8 cellular contexts compared by ENCODE assay signal in genomic region chr12:57715036-57715758, GRCh38. TPM values are rescaled to one million over a fixed set of nuclear protein-coding genes. Genes with fewer than 3 reads are reported as not detected.
A peak's percentile ranks its signal among the peaks of the same experiment; 100 is the strongest.
DNase-seq lines count a peak whose midpoint lies in the region; ATAC-seq, FAIRE-seq and TF ChIP-seq lines count a peak whose summit lies in the region.
"Not testable (repeated sequence)": the region's sequence is repeated elsewhere in the genome, so short reads cannot be mapped to it uniquely, and the experiment has no call there.
"Had no signal": no experiment of that assay in that cellular context is flagged by ENCODE, and none has a peak within 500 bp of the region (broad histone marks: within the 10 kb centered on the region; RNA-seq: fewer than 3 reads in every experiment).

No MANE protein-coding gene starts in this region.

- FAIRE-seq in D721Med (lab: Jason Lieb, UNC) = peak; percentile 11

- H3K27me3 Mint-ChIP-seq in activated B cell treated with CpG ODN at 0.5 μM for 24 hours; stimulated activated naive B cell treated with anti-CD40 and anti-IgM and Interleukin-4, amounts not matched to agents 10 μg/mL and 1 μg/mL and 100 μg/mL, for 72 hours: not testable (repeated sequence)

- intact Hi-C loops in activated B cell treated with CpG ODN at 0.5 μM for 24 hours (cut with micrococcal nuclease) = not testable (repeated sequence)

- not testable (repeated sequence) for H3K27ac Mint-ChIP-seq in activated B cell treated with CpG ODN at 0.5 μM for 24 hours
- H3K27ac Mint-ChIP-seq in stimulated activated naive B cell treated with anti-CD40 and anti-IgM and Interleukin-4, amounts not matched to agents 10 μg/mL and 1 μg/mL and 100 μg/mL, for 72 hours = peak overlapping the region; percentile 59

- DNase-seq in D721Med (ENCODE audit: insufficient read length, low spot score); activated B cell treated with CpG ODN at 0.5 μM for 24 hours; stimulated activated naive B cell treated with anti-CD40 and anti-IgM and Interleukin-4, amounts not matched to agents 10 μg/mL and 1 μg/mL and 100 μg/mL, for 72 hours: not testable (repeated sequence)
- peak; percentile 46 for DNase-seq in NAMALWA (ENCODE audit: low spot score)
- peak; percentile 4 for DNase-seq in mesenteric fat pad (ENCODE audit: low spot score)

- peak overlapping the region; percentile 1 for H3K4me3 Mint-ChIP-seq in activated B cell treated with CpG ODN at 0.5 μM for 24 hours
- not testable (repeated sequence) for H3K4me3 Mint-ChIP-seq in stimulated activated naive B cell treated with anti-CD40 and anti-IgM and Interleukin-4, amounts not matched to agents 10 μg/mL and 1 μg/mL and 100 μg/mL, for 72 hours

- POLR2A ChIA-PET in activated B cell treated with CpG ODN at 0.5 μM for 24 hours (lab: Charles Lee) = interaction anchor here (1.5 kb wide), 1 partner anchor 21 kb away, joined by 3 read pairs; the partner anchor contains the start of gene OS9

- H3K4me1 Mint-ChIP-seq in activated B cell treated with CpG ODN at 0.5 μM for 24 hours = peaks cover 14% of the 10 kb centered on the region
- H3K4me1 Mint-ChIP-seq in stimulated activated naive B cell treated with anti-CD40 and anti-IgM and Interleukin-4, amounts not matched to agents 10 μg/mL and 1 μg/mL and 100 μg/mL, for 72 hours = not testable (repeated sequence)

- not testable (repeated sequence) for TF ChIP-seq CTCF in D721Med (IDR thresholded peaks at IDR 0.05; ENCODE audit: insufficient read depth, missing control alignments); activated B cell treated with CpG ODN at 0.5 μM for 24 hours (IDR thresholded peaks at IDR 0.05)

- CTCF ChIA-PET in activated B cell treated with CpG ODN at 0.5 μM for 24 hours (lab: Charles Lee) = not testable (repeated sequence)

- peaks cover 73% of the 10 kb centered on the region for H3K36me3 Mint-ChIP-seq in activated B cell treated with CpG ODN at 0.5 μM for 24 hours (ENCODE audit: low read depth)
- H3K36me3 Mint-ChIP-seq in stimulated activated naive B cell treated with anti-CD40 and anti-IgM and Interleukin-4, amounts not matched to agents 10 μg/mL and 1 μg/mL and 100 μg/mL, for 72 hours = peaks cover 59 to 69% of the 10 kb centered on the region in 2 donors

- not testable (repeated sequence) for H3K9me3 Mint-ChIP-seq in activated B cell treated with CpG ODN at 0.5 μM for 24 hours; stimulated activated naive B cell treated with anti-CD40 and anti-IgM and Interleukin-4, amounts not matched to agents 10 μg/mL and 1 μg/mL and 100 μg/mL, for 72 hours

- ATAC-seq in GM18861 (IDR thresholded peaks at IDR 0.05; ENCODE audit: unreplicated experiment) (peak; percentile 33), HG03135 (IDR thresholded peaks at IDR 0.05; ENCODE audit: unreplicated experiment) (peak; percentile 71), activated B cell treated with CpG ODN at 0.5 μM for 24 hours (ENCODE audit: low read depth) (peak; percentile 84)
- ATAC-seq in stimulated activated naive B cell treated with anti-CD40 and anti-IgM and Interleukin-4, amounts not matched to agents 10 μg/mL and 1 μg/mL and 100 μg/mL, for 72 hours (replicated peaks) = peak; percentile 70 to 80

RNA-seq across cellular contexts. Expression of gene OS9, which starts 21.3 kb away (rescaled TPM):
- total RNA-seq in activated B cell treated with CpG ODN at 0.5 μM for 24 hours (166 TPM in 2 replicates), mesenteric fat pad (251 TPM)

RNA-seq across cellular contexts. Expression of gene AGAP2, which starts 23.3 kb away (rescaled TPM):
- total RNA-seq in activated B cell treated with CpG ODN at 0.5 μM for 24 hours (17.5 and 18.5 TPM in 2 replicates), mesenteric fat pad (2.1 TPM)
- total RNA-seq: GM23248 had no signal

RNA-seq across cellular contexts. Expression of gene TSPAN31, which starts 29.6 kb away (rescaled TPM):
- 35.8 and 37.6 TPM in 2 replicates for total RNA-seq in activated B cell treated with CpG ODN at 0.5 μM for 24 hours
- 35.0 TPM for total RNA-seq in mesenteric fat pad

RNA-seq across cellular contexts. Expression of gene CDK4, which starts 36.9 kb away (rescaled TPM):
- total RNA-seq in activated B cell treated with CpG ODN at 0.5 μM for 24 hours (95.7 and 95.9 TPM in 2 replicates), mesenteric fat pad (87.0 TPM)

RNA-seq across cellular contexts. Expression of gene MARCHF9, which starts 39.7 kb away (rescaled TPM):
- total RNA-seq in activated B cell treated with CpG ODN at 0.5 μM for 24 hours (54.1 and 58.2 TPM in 2 replicates), mesenteric fat pad (11.3 TPM)

Comparison
In these comparisons a context has a peak if more than half of its experiments do, and no peak if none do; other contexts are left out.
1. ATAC-seq: peak in every context shown above with its lines; median percentile 84 in activated B cell treated with CpG ODN at 0.5 μM for 24 hours; 75 in stimulated activated naive B cell treated with anti-CD40 and anti-IgM and Interleukin-4, amounts not matched to agents 10 μg/mL and 1 μg/mL and 100 μg/mL, for 72 hours; 71 in HG03135; 33 in GM18861.